ENCODE assay signal across 9 cellular contexts in genomic region chr12:85036736-85037135, GRCh38. TPM values are rescaled to one million over a fixed set of nuclear protein-coding genes. Genes with fewer than 3 reads are reported as not detected.
A peak's percentile ranks its signal among the peaks of the same experiment; 100 is the strongest.
DNase-seq lines count a peak whose midpoint lies in the region; ATAC-seq and TF ChIP-seq lines count a peak whose summit lies in the region.
"Had no signal": no experiment of that assay in that cellular context is flagged by ENCODE, and none has a peak within 500 bp of the region (broad histone marks: within the 10 kb centered on the region; RNA-seq: fewer than 3 reads in every experiment).

No MANE protein-coding gene starts in this region.

- H3K4me3 ChIP-seq in BJ (ENCODE audit: low read depth, low read length) (peak overlapping the region; percentile 64), brain microvascular endothelial cell (ENCODE audit: low read depth, low read length) (peak overlapping the region; percentile 81), lower leg skin (ENCODE audit: low read depth, poor library complexity, severe bottlenecking) (no peak overlapping the region)

- in situ Hi-C loops in brain microvascular endothelial cell (cut with HindIII; ENCODE audit: low pct_ligation_motif_present, low sequenced_read_pairs), result no loop called here

- intact Hi-C loops in lower leg skin (cut with DNase I; ENCODE audit: low total_unique reads), result no loop called here

- POLR2A ChIA-PET in BJ (lab: Charles Lee), result no interaction called here
- POLR2A ChIA-PET in naive thymus-derived CD8-positive, alpha-beta T cell (lab: Charles Lee), result no interaction called here

- ATAC-seq in HG03159 (IDR thresholded peaks at IDR 0.05; ENCODE audit: unreplicated experiment) (peak; percentile 44), HG03460 (IDR thresholded peaks at IDR 0.05; ENCODE audit: unreplicated experiment) (no peak), GM21515 (IDR thresholded peaks at IDR 0.05; ENCODE audit: unreplicated experiment) (no peak)
- ATAC-seq in naive thymus-derived CD8-positive, alpha-beta T cell, result peak in 1 of 2 donors; percentile 27

- TF ChIP-seq CTCF in BJ (IDR thresholded peaks at IDR 0.05; ENCODE audit: insufficient read depth, low read depth, low read length), result no peak
- TF ChIP-seq CTCF in brain microvascular endothelial cell (IDR thresholded peaks at IDR 0.05; ENCODE audit: low read depth, low read length, missing control alignments), result no peak
- no peak for TF ChIP-seq CTCF in lower leg skin (IDR thresholded peaks at IDR 0.05)

- H3K4me1 Mint-ChIP-seq in naive thymus-derived CD8-positive, alpha-beta T cell, result peaks cover 0 to 8% (median 3%) of the 10 kb centered on the region in 4 donors

- H3K36me3 ChIP-seq in BJ (ENCODE audit: control insufficient read depth, insufficient read depth, low read length) (no peaks in the 10 kb centered on the region), brain microvascular endothelial cell (replicated peaks) (no peaks in the 10 kb centered on the region)

- H3K27me3 ChIP-seq in BJ (ENCODE audit: control insufficient read depth, insufficient read depth, low read length) (no peaks in the 10 kb centered on the region), brain microvascular endothelial cell (replicated peaks) (no peaks in the 10 kb centered on the region)

- H3K27me3 Mint-ChIP-seq in naive thymus-derived CD8-positive, alpha-beta T cell, result peaks cover 6 to 16% (median 8%) of the 10 kb centered on the region in 5 donors

- peak overlapping the region in 9 of 10 donors; percentile 25 to 78 (median 66) for H3K4me3 Mint-ChIP-seq in naive thymus-derived CD8-positive, alpha-beta T cell

- H3K27ac ChIP-seq in brain microvascular endothelial cell, result no peak overlapping the region

- CTCF ChIA-PET in BJ (lab: Yijun Ruan, JAX), result interaction anchor here (0.6 to 1.6 kb wide), 4 partner anchors 20 to 162 kb away, joined by 3 to 6 read pairs (median 4); no protein-coding TSS in a partner anchor

- peaks cover 0 to 2% (median 0%) of the 10 kb centered on the region in 3 donors for H3K36me3 Mint-ChIP-seq in naive thymus-derived CD8-positive, alpha-beta T cell

- DNase-seq in BJ (ENCODE audit: low read depth) (no peak), brain microvascular endothelial cell (no peak), lower leg skin (ENCODE audit: low spot score in 2 of 2) (no peak), HK-2 (ENCODE audit: unreplicated experiment) (no peak)
- DNase-seq in naive thymus-derived CD8-positive, alpha-beta T cell, result no peak

- no peak overlapping the region for H3K27ac Mint-ChIP-seq in naive thymus-derived CD8-positive, alpha-beta T cell

- TF ChIP-seq POLR2A in lower leg skin (IDR thresholded peaks at IDR 0.05), result no peak

- H3K9me3 Mint-ChIP-seq in naive thymus-derived CD8-positive, alpha-beta T cell, result no peaks in the 10 kb centered on the region

- WGBS in lower leg skin, 2 donors, result 19 to 21% methylated on average over 3 of the region's 3 CpGs

RNA-seq across cellular contexts. Expression of gene LRRIQ1, which starts 0.6 kb away (rescaled TPM):
- 0.02 TPM in 1 of 2 replicates, not detected in the other for polyA plus RNA-seq in BJ (2011; rRNA removed)
- polyA minus RNA-seq in BJ (2011; rRNA and poly(A)+ RNA removed), result 0.05 TPM in 1 of 2 replicates, not detected in the other
- not detected for total RNA-seq in naive thymus-derived CD8-positive, alpha-beta T cell
- not detected for polyA plus RNA-seq in naive thymus-derived CD8-positive, alpha-beta T cell
- total RNA-seq in lower leg skin, result not detected
- total RNA-seq: T-helper 2 cell treated with Interferon-gamma antibody and Interleukin-4, amounts not matched to agents 100 ng/mL and 5 ng/mL, for 36 hours had no signal

RNA-seq across cellular contexts. Expression of gene TSPAN19, which starts 0.7 kb away (rescaled TPM):
- not detected in 2 replicates for polyA plus RNA-seq in BJ (2011; rRNA removed)
- polyA minus RNA-seq in BJ (2011; rRNA and poly(A)+ RNA removed), result not detected in 2 replicates
- total RNA-seq in naive thymus-derived CD8-positive, alpha-beta T cell, result not detected
- polyA plus RNA-seq in naive thymus-derived CD8-positive, alpha-beta T cell, result not detected
- total RNA-seq in lower leg skin, result not detected
- total RNA-seq: T-helper 2 cell treated with Interferon-gamma antibody and Interleukin-4, amounts not matched to agents 100 ng/mL and 5 ng/mL, for 36 hours had no signal
